In the genomic region with DNA sequence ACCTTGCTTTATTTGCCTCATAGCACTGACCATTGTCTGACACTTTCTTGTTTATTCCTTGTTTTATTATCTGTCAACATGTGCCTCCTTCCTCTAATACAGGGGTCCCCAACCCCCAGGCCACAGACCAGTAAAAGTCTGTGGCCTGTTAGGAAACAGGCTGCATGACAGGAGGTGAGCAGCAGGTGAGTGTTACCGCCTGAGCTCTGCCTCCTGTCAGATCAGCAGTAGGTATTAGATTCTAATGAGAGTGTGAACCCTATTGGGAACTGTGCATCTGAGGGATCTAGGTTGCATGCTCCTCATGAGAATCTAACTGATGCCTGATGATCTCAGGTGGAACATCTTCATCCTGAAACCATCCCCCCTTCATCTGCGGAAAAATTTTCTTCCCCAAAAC, we compare ENCODE assay signal across 22 cellular contexts.
DNase-seq lines count a peak whose midpoint lies in the region; ATAC-seq, FAIRE-seq and TF ChIP-seq lines count a peak whose summit lies in the region.
"Had no signal": no experiment of that assay in that cellular context is flagged by ENCODE, and none has a peak within 500 bp of the region (broad histone marks: within the 10 kb centered on the region; RNA-seq: fewer than 3 reads in every experiment).

No MANE protein-coding gene starts in this region.

- H3K9me3 Mint-ChIP-seq in nephron progenitor cell = peaks cover 16% of the 10 kb centered on the region
- H3K9me3 Mint-ChIP-seq in activated CD8-positive, alpha-beta memory T cell treated with anti-CD3 and anti-CD28 coated beads, Interleukin-2, amount 10 ng/mL, durations not matched to agents 7 days and 5 days (ENCODE audit: low read depth) = no peaks in the 10 kb centered on the region
- H3K9me3 Mint-ChIP-seq: CD8-positive, alpha-beta T cell; H9 had no signal

- no peak overlapping the region for H2BK15ac ChIP-seq in H1 (ENCODE audit: low read length)

- TF ChIP-seq EP300 in H1 (IDR thresholded peaks at IDR 0.05; ENCODE audit: borderline replicate concordance in 1 of 2, low read depth in 2 of 2, low read length in 2 of 2) = no peak

- POLR2A ChIA-PET in H1 (lab: Charles Lee; ENCODE audit: partially characterized antibody) = no interaction called here

- no peaks in the 10 kb centered on the region for H4K20me1 ChIP-seq in H1 (replicated peaks in 1 of 2; ENCODE audit: control insufficient read depth in 1 of 2, insufficient read depth in 2 of 2, low read length in 2 of 2)
- H4K20me1 ChIP-seq: BLaER1 treated with 17β-estradiol and CSF1 and Interleukin-3, amounts not matched to agents 10 nM and 100 nM had no signal

- no peak overlapping the region for H3K56ac ChIP-seq in H1 (replicated peaks; ENCODE audit: insufficient read length, low read depth, low read length)

- no peaks in the 10 kb centered on the region for H3K79me2 ChIP-seq in H1 (ENCODE audit: control insufficient read depth in 1 of 2, insufficient read depth in 2 of 2, low read length in 2 of 2)

- H2AK5ac ChIP-seq in H1 (ENCODE audit: low read depth, low read length) = no peak overlapping the region

- no peaks in the 10 kb centered on the region for H3K9me3 ChIP-seq in H1 (ENCODE audit: insufficient read depth in 2 of 2, low read depth in 1 of 2, low read length in 1 of 2)
- H3K9me3 ChIP-seq: A549, BE2C, Caco-2 had no signal

- no peak overlapping the region for H3K23ac ChIP-seq in H1 (ENCODE audit: insufficient read length)

- H3K27ac Mint-ChIP-seq in nephron progenitor cell = peak overlapping the region; percentile 34
- H3K27ac Mint-ChIP-seq in activated CD8-positive, alpha-beta memory T cell treated with anti-CD3 and anti-CD28 coated beads, Interleukin-2, amount 10 ng/mL, durations not matched to agents 7 days and 5 days = no peak overlapping the region
- H3K27ac Mint-ChIP-seq: CD14-positive monocyte; CD8-positive, alpha-beta T cell had no signal

- no peak overlapping the region for H3K27ac ChIP-seq in H1 (ENCODE audit: low read depth, low read length)
- H3K27ac ChIP-seq: A549; BLaER1 treated with 17β-estradiol and CSF1 and Interleukin-3, amounts not matched to agents 10 nM and 100 nM had no signal

- no peak overlapping the region for H2BK120ac ChIP-seq in H1 (replicated peaks; ENCODE audit: low read depth, low read length)

- no peaks in the 10 kb centered on the region for H3K36me3 ChIP-seq in H1 (ENCODE audit: control insufficient read depth in 2 of 4, insufficient read depth in 4 of 4, low read length in 3 of 4)
- H3K36me3 ChIP-seq: BE2C; BLaER1 treated with 17β-estradiol and CSF1 and Interleukin-3, amounts not matched to agents 10 nM and 100 nM had no signal

- FAIRE-seq in GM12891 (lab: Jason Lieb, UNC) = peak; percentile 16
- no peak for FAIRE-seq in H1 (lab: Jason Lieb, UNC)
- FAIRE-seq: A549, GM12878, GM18507 had no signal

- no peak for ATAC-seq in activated CD8-positive, alpha-beta memory T cell treated with anti-CD3 and anti-CD28 coated beads, Interleukin-2, amount 10 ng/mL, durations not matched to agents 7 days and 5 days
- ATAC-seq in HG03469 (IDR thresholded peaks at IDR 0.05; ENCODE audit: unreplicated experiment) = no peak
- ATAC-seq: A549; CD8-positive, alpha-beta T cell; GM12878; HCT116 had no signal

- no peak overlapping the region for H3K4me3 ChIP-seq in H1 (ENCODE audit: extremely low read depth in 1 of 4, insufficient read depth in 2 of 4, low read depth in 3 of 4, low read length in 4 of 4)
- H3K4me3 ChIP-seq: A549; BLaER1 treated with 17β-estradiol and CSF1 and Interleukin-3, amounts not matched to agents 10 nM and 100 nM; GM12878 had no signal

- WGBS in H1 (ENCODE audit: extremely low coverage in 1 of 2, insufficient coverage in 1 of 2, insufficient read length in 1 of 2, insufficient replicate concordance in 2 of 2, low coverage in 1 of 2, low lambda C conversion rate in 2 of 2, missing lambda C conversion rate in 1 of 2), 2 experiments = 76% methylated on average over 2 of the region's 2 CpGs; no CpG with 5 or more reads in 1 of the 2 experiments

- H2BK12ac ChIP-seq in H1 (ENCODE audit: low read depth, low read length) = no peak overlapping the region

- H4K5ac ChIP-seq in H1 (ENCODE audit: insufficient read length, low read depth, low read length) = no peak overlapping the region

- H3K27me3 ChIP-seq in H1 (replicated peaks in 1 of 4; ENCODE audit: control insufficient read depth in 3 of 4, extremely low read depth in 1 of 4, insufficient read depth in 3 of 4, low read length in 3 of 4) = no peaks in the 10 kb centered on the region
- H3K27me3 ChIP-seq: BE2C; BLaER1 treated with 17β-estradiol and CSF1 and Interleukin-3, amounts not matched to agents 10 nM and 100 nM had no signal

- H3K9ac ChIP-seq in H1 (replicated peaks in 1 of 4; ENCODE audit: extremely low read depth in 1 of 4, low read depth in 3 of 4, low read length in 3 of 4) = no peak overlapping the region
- H3K9ac ChIP-seq: BLaER1 treated with 17β-estradiol and CSF1 and Interleukin-3, amounts not matched to agents 10 nM and 100 nM had no signal

- H3K4me1 ChIP-seq in H1 (replicated peaks in 1 of 4; ENCODE audit: control insufficient read depth in 3 of 4, insufficient read depth in 4 of 4, low read length in 3 of 4) = 0 out of 7 replicates have a peak, but pooled peaks cover 0 to 4% (median 0%) of the 10 kb centered on the region in 4 experiments
- H3K4me1 ChIP-seq: A549, BE2C had no signal

- H3K4me2 ChIP-seq in H1 (ENCODE audit: insufficient read depth in 1 of 2, low read depth in 2 of 2, low read length in 2 of 2) = no peak overlapping the region; a peak in 1 of 4 replicates
- H3K4me2 ChIP-seq: A549; BLaER1 treated with 17β-estradiol and CSF1 and Interleukin-3, amounts not matched to agents 10 nM and 100 nM had no signal

- H3K14ac ChIP-seq in H1 (ENCODE audit: insufficient read length) = no peak overlapping the region

- H3K18ac ChIP-seq in H1 (ENCODE audit: extremely low read depth, low read length) = no peak overlapping the region

- H3K4ac ChIP-seq in H1 (replicated peaks; ENCODE audit: insufficient read length, low read depth, low read length) = no peak overlapping the region

- H2AFZ ChIP-seq in H1 (ENCODE audit: low read length) = no peak overlapping the region

- H2BK5ac ChIP-seq in H1 (ENCODE audit: low read depth, low read length) = no peak overlapping the region

- H3K79me1 ChIP-seq in H1 (ENCODE audit: low read depth, low read length) = no peaks in the 10 kb centered on the region

- TF ChIP-seq CTCF in H1 (IDR thresholded peaks at IDR 0.05; ENCODE audit: control extremely low read depth in 1 of 3, insufficient read depth in 1 of 3, low read depth in 1 of 3, low read length in 3 of 3) (no peak), nephron progenitor cell (IDR thresholded peaks at IDR 0.05) (no peak)

- no peak for TF ChIP-seq RAD21 in H1 (IDR thresholded peaks at IDR 0.05 in 1 of 2, conservative IDR thresholded peaks at IDR 0.05 in 1 of 2; ENCODE audit: low read depth in 2 of 2, low read length in 2 of 2)

- no peaks in the 10 kb centered on the region for H3K36me3 Mint-ChIP-seq in nephron progenitor cell (ENCODE audit: low read depth)
- no peaks in the 10 kb centered on the region for H3K36me3 Mint-ChIP-seq in activated CD8-positive, alpha-beta memory T cell treated with anti-CD3 and anti-CD28 coated beads, Interleukin-2, amount 10 ng/mL, durations not matched to agents 7 days and 5 days
- H3K36me3 Mint-ChIP-seq: CD14-positive monocyte; CD8-positive, alpha-beta T cell had no signal

- no peaks in the 10 kb centered on the region for H3K23me2 ChIP-seq in H1 (ENCODE audit: low read depth, low read length)

- H4K8ac ChIP-seq in H1 (ENCODE audit: extremely low read depth, insufficient read depth, low read length) = no peak overlapping the region

- DNase-seq in GM12891 (ENCODE audit: insufficient read length, low spot score) = no peak
- no peak for DNase-seq in H1 (ENCODE audit: low read depth in 1 of 2, low spot score in 2 of 2)
- no peak for DNase-seq in nephron progenitor cell
- DNase-seq in activated CD8-positive, alpha-beta memory T cell treated with anti-CD3 and anti-CD28 coated beads, Interleukin-2, amount 10 ng/mL, durations not matched to agents 7 days and 5 days = no peak
- DNase-seq in NCI-H1092 (lab: John Stamatoyannopoulos, UW) = no peak
- DNase-seq: 8988T; ACHN; AML-193; BE2C; Caco-2; CD8-positive, alpha-beta T cell; DMS153; DND-41; GDM1; H9 had no signal

- H3K4me3 Mint-ChIP-seq in nephron progenitor cell = no peak overlapping the region
- H3K4me3 Mint-ChIP-seq in activated CD8-positive, alpha-beta memory T cell treated with anti-CD3 and anti-CD28 coated beads, Interleukin-2, amount 10 ng/mL, durations not matched to agents 7 days and 5 days = no peak overlapping the region
- H3K4me3 Mint-ChIP-seq: CD14-positive monocyte; CD8-positive, alpha-beta T cell; H9 had no signal

- H2BK20ac ChIP-seq in H1 (ENCODE audit: low read length) = 0 out of 2 replicates have a peak overlapping the region, but pooled peaks have one; percentile 21

- TF ChIP-seq POLR2A in GM12891 (IDR thresholded peaks at IDR 0.05; ENCODE audit: low read depth, low read length) (no peak), H1 (IDR thresholded peaks at IDR 0.05; ENCODE audit: control extremely low read depth in 1 of 2, low read depth in 2 of 2, low read length in 2 of 2) (no peak)

- CTCF ChIA-PET in H1 (lab: Charles Lee; ENCODE audit: partially characterized antibody) = no interaction called here
- CTCF ChIA-PET in activated CD8-positive, alpha-beta memory T cell treated with anti-CD3 and anti-CD28 coated beads, Interleukin-2, amount 10 ng/mL, durations not matched to agents 7 days and 5 days (lab: Charles Lee) = no interaction called here

- H3K4me1 Mint-ChIP-seq in nephron progenitor cell = peaks cover 7% of the 10 kb centered on the region
- no peaks in the 10 kb centered on the region for H3K4me1 Mint-ChIP-seq in activated CD8-positive, alpha-beta memory T cell treated with anti-CD3 and anti-CD28 coated beads, Interleukin-2, amount 10 ng/mL, durations not matched to agents 7 days and 5 days
- H3K4me1 Mint-ChIP-seq: CD14-positive monocyte had no signal

- no peaks in the 10 kb centered on the region for H3K27me3 Mint-ChIP-seq in nephron progenitor cell (ENCODE audit: low read depth, poor library complexity)
- H3K27me3 Mint-ChIP-seq in activated CD8-positive, alpha-beta memory T cell treated with anti-CD3 and anti-CD28 coated beads, Interleukin-2, amount 10 ng/mL, durations not matched to agents 7 days and 5 days = no peaks in the 10 kb centered on the region

- no peak overlapping the region for H4K91ac ChIP-seq in H1 (replicated peaks; ENCODE audit: insufficient read length, low read length)

TF ChIP-seq in GM12891, 5 proteins besides CTCF, POLR2A, EP300 and RAD21 (continues in another document):
- TF ChIP-seq POLR2AphosphoS5 (IDR thresholded peaks at IDR 0.05; ENCODE audit: low read depth, low read length) (no peak), TAF1 (IDR thresholded peaks at IDR 0.05; ENCODE audit: low read depth, low read length) (no peak), SPI1 (IDR thresholded peaks at IDR 0.05; ENCODE audit: low read depth, low read length) (no peak), PAX5 (IDR thresholded peaks at IDR 0.05; ENCODE audit: insufficient read depth, low read length, severe bottlenecking) (no peak)

TF ChIP-seq in H1, 55 proteins besides CTCF, POLR2A, EP300 and RAD21 (continues in another document):
- TF ChIP-seq SP4 (IDR thresholded peaks at IDR 0.05; ENCODE audit: low read length) = no peak
- TF ChIP-seq CEBPB (IDR thresholded peaks at IDR 0.05; ENCODE audit: low read depth, low read length) = no peak
- no peak for TF ChIP-seq HDAC6 (IDR thresholded peaks at IDR 0.05; ENCODE audit: low read depth, low read length)
- no peak for TF ChIP-seq CREB1 (IDR thresholded peaks at IDR 0.05)
